Comparison of ENCODE assay signal across 8 cellular contexts in genomic region chr1:37858931-37859506, GRCh38. TPM values are rescaled to one million over a fixed set of nuclear protein-coding genes. Genes with fewer than 3 reads are reported as not detected.
A peak's percentile ranks its signal among the peaks of the same experiment; 100 is the strongest.
DNase-seq lines count a peak whose midpoint lies in the region; ATAC-seq and TF ChIP-seq lines count a peak whose summit lies in the region.

No MANE protein-coding gene starts in this region.

- DNase-seq in activated CD8-positive, alpha-beta memory T cell treated with anti-CD3 and anti-CD28 coated beads, Interleukin-2, amount 50 U/mL, for 4 hours: peak; percentile 17
- DNase-seq in cardiac muscle cell (ENCODE audit: low read depth in 1 of 2, low spot score in 1 of 2) (peak in 1 of 2 donors; percentile 60), sciatic nerve (ENCODE audit: low spot score) (no peak), HEK293T (ENCODE audit: extremely low spot score) (no peak), A172 (ENCODE audit: low spot score) (no peak)

- peak overlapping the region; percentile 91 for H3K27ac ChIP-seq in 22Rv1
- peak overlapping the region; percentile 88 for H3K27ac ChIP-seq in cardiac muscle cell

- TF ChIP-seq CTCF in 22Rv1 (IDR thresholded peaks at IDR 0.05): no peak
- no peak for TF ChIP-seq CTCF in cardiac muscle cell (IDR thresholded peaks at IDR 0.05; ENCODE audit: low read depth, low read length)

- intact Hi-C loops in sciatic nerve (cut with DNase I): no loop called here

- no peaks in the 10 kb centered on the region for H3K27me3 ChIP-seq in cardiac muscle cell

- peaks cover 7% of the 10 kb centered on the region for H3K4me1 ChIP-seq in cardiac muscle cell (ENCODE audit: low read depth)

- CTCF ChIA-PET in HEK293T (lab: Yijun Ruan, JAX): interaction anchor here (0.6 to 1.9 kb wide), 2 partner anchors 13 to 628 kb away, joined by 3 to 8 read pairs; no protein-coding TSS in a partner anchor

- H3K4me3 ChIP-seq in cardiac muscle cell: peak overlapping the region; percentile 97

- ATAC-seq in GM18861 (IDR thresholded peaks at IDR 0.05; ENCODE audit: unreplicated experiment) (peak; percentile 4), HG03439 (IDR thresholded peaks at IDR 0.05; ENCODE audit: unreplicated experiment) (peak; percentile 31), sciatic nerve (peak; percentile 59)

- peaks cover 5% of the 10 kb centered on the region for H3K36me3 ChIP-seq in cardiac muscle cell

- POLR2A ChIA-PET in HEK293T (lab: Yijun Ruan, JAX): interaction anchor here (0.8 to 3.0 kb wide), 18 partner anchors 8 to 256 kb away, joined by 3 to 31 read pairs (median 4); partner anchors contain the start of genes C1orf122, MANEAL, POU3F1 and UTP11

- H3K9me3 ChIP-seq in cardiac muscle cell (ENCODE audit: low read depth): no peaks in the 10 kb centered on the region

TF ChIP-seq in HEK293T, 16 proteins besides CTCF, POLR2A, EP300 and RAD21:
- no peak for TF ChIP-seq BHLHE40 (IDR thresholded peaks at IDR 0.05; ENCODE audit: borderline replicate concordance)
- no peak for TF ChIP-seq ARNT (IDR thresholded peaks at IDR 0.05)
- TF ChIP-seq SUZ12 (IDR thresholded peaks at IDR 0.05): no peak
- no peak for TF ChIP-seq SP1 (IDR thresholded peaks at IDR 0.05)
- TF ChIP-seq LEF1 (IDR thresholded peaks at IDR 0.05; ENCODE audit: borderline replicate concordance): no peak
- TF ChIP-seq FOXK2 (IDR thresholded peaks at IDR 0.05): no peak
- no peak for TF ChIP-seq FOXM1 (IDR thresholded peaks at IDR 0.05; ENCODE audit: borderline replicate concordance)
- TF ChIP-seq FOXA1 (IDR thresholded peaks at IDR 0.05): no peak
- no peak for TF ChIP-seq L3MBTL2 (conservative IDR thresholded peaks at IDR 0.05)
- no peak for TF ChIP-seq NFRKB (IDR thresholded peaks at IDR 0.05)
- TF ChIP-seq HDGF (IDR thresholded peaks at IDR 0.05; ENCODE audit: borderline replicate concordance): no peak
- TF ChIP-seq CTBP1 (IDR thresholded peaks at IDR 0.05; ENCODE audit: borderline replicate concordance): no peak
- no peak for TF ChIP-seq ZNF384 (IDR thresholded peaks at IDR 0.05)
- TF ChIP-seq PKNOX1 (IDR thresholded peaks at IDR 0.05): no peak

RNA-seq across cellular contexts. Expression of gene MTF1, which starts 0.4 kb away (rescaled TPM):
- total RNA-seq in cardiac muscle cell: 1.5 and 1.6 TPM in 2 replicates
- 5.7 and 9.3 TPM in 2 replicates for polyA plus RNA-seq in cardiac muscle cell
- 33.0 TPM for total RNA-seq in sciatic nerve
- total RNA-seq in A172 (2014; rRNA removed; shearing (Covaris generic)): 0.69 and 3.2 TPM in 2 replicates

RNA-seq across cellular contexts. Expression of gene YRDC, which starts 51.0 kb away (rescaled TPM):
- 9.7 and 17.2 TPM in 2 replicates for total RNA-seq in cardiac muscle cell
- 20.0 and 22.2 TPM in 2 replicates for polyA plus RNA-seq in cardiac muscle cell
- 8.1 TPM for total RNA-seq in sciatic nerve
- total RNA-seq in A172 (2014; rRNA removed; shearing (Covaris generic)): 30.6 and 39.5 TPM in 2 replicates

RNA-seq across cellular contexts. Expression of gene C1orf122, which starts 51.4 kb away (rescaled TPM):
- total RNA-seq in cardiac muscle cell (104 and 130 TPM in 2 replicates), sciatic nerve (30.3 TPM)
- 105 and 174 TPM in 2 replicates for polyA plus RNA-seq in cardiac muscle cell
- 22.9 and 34.6 TPM in 2 replicates for total RNA-seq in A172 (2014; rRNA removed; shearing (Covaris generic))

Comparison
In these comparisons a context has a peak if more than half of its experiments do, and no peak if none do; other contexts are left out.
1. ATAC-seq: peak in every context shown above with its lines; median percentile 59 in sciatic nerve; 31 in HG03439; 4 in GM18861.